Comparison of ENCODE assay signal across 8 cellular contexts in genomic region chr1:15803380-15803779, GRCh38. TPM values are rescaled to one million over a fixed set of nuclear protein-coding genes. Genes with fewer than 3 reads are reported as not detected.
A peak's percentile ranks its signal among the peaks of the same experiment; 100 is the strongest.
DNase-seq lines count a peak whose midpoint lies in the region; ATAC-seq lines count a peak whose summit lies in the region.

No MANE protein-coding gene starts in this region.

- DNase-seq in DMS153 (lab: John Stamatoyannopoulos, UW) (peak; percentile 25), HAP-1 (ENCODE audit: low spot score in 2 of 2) (peak; percentile 55 to 61), iPS-NIHi11 (ENCODE audit: low spot score) (peak; percentile 51), activated gamma-delta T cell (lab: John Stamatoyannopoulos, UW) (no peak), cerebellum (ENCODE audit: low spot score) (no peak)
- DNase-seq in activated CD4-positive, alpha-beta T cell treated with anti-CD3 and anti-CD28 coated beads, Interleukin-2, amount 50 U/mL, for 1 hour, result peak; percentile 12
- no peak for DNase-seq in NK-92 treated with Interleukin-12 subunit alpha and Interleukin-12 subunit beta, amount 100 ng/mL, for 24 hours (lab: John Stamatoyannopoulos, UW)

- H3K4me3 ChIP-seq in HAP-1, result no peak overlapping the region

- H3K27me3 ChIP-seq in HAP-1 (ENCODE audit: low read depth), result no peaks in the 10 kb centered on the region

- no peaks in the 10 kb centered on the region for H3K36me3 ChIP-seq in HAP-1 (replicated peaks)

- in situ Hi-C loops in HAP-1 (cut with MboI; ENCODE audit: low sequenced_read_pairs), result loop anchor here (10.0 kb wide), 1 partner anchor 121 kb away; no protein-coding TSS in a partner anchor

- H3K9me3 ChIP-seq in HAP-1, result no peaks in the 10 kb centered on the region

- H3K4me1 ChIP-seq in HAP-1, result peaks cover 3% of the 10 kb centered on the region; the same call in 1 of the 2 replicates

- no peak for ATAC-seq in HG02870 (IDR thresholded peaks at IDR 0.05; ENCODE audit: unreplicated experiment)

RNA-seq across cellular contexts. Expression of gene UQCRHL, which starts 4.1 kb away (rescaled TPM):
- total RNA-seq in cerebellum, result 2.6 TPM

RNA-seq across cellular contexts. Expression of gene SPEN, which starts 44.1 kb away (rescaled TPM):
- total RNA-seq in cerebellum, result 69.0 TPM

RNA-seq across cellular contexts. Expression of gene FBLIM1, which starts 44.8 kb away (rescaled TPM):
- total RNA-seq in cerebellum, result 8.9 TPM

Comparison
In these comparisons a context has a peak if more than half of its experiments do, and no peak if none do; other contexts are left out.
1. DNase-seq: peak in DMS153 (single experiment), HAP-1 (2 of 2), activated CD4-positive, alpha-beta T cell treated with anti-CD3 and anti-CD28 coated beads, Interleukin-2, amount 50 U/mL, for 1 hour (single experiment) and iPS-NIHi11 (single experiment); none in activated gamma-delta T cell (single experiment), cerebellum (single experiment) and NK-92 treated with Interleukin-12 subunit alpha and Interleukin-12 subunit beta, amount 100 ng/mL, for 24 hours (single experiment).